In the genomic region with DNA sequence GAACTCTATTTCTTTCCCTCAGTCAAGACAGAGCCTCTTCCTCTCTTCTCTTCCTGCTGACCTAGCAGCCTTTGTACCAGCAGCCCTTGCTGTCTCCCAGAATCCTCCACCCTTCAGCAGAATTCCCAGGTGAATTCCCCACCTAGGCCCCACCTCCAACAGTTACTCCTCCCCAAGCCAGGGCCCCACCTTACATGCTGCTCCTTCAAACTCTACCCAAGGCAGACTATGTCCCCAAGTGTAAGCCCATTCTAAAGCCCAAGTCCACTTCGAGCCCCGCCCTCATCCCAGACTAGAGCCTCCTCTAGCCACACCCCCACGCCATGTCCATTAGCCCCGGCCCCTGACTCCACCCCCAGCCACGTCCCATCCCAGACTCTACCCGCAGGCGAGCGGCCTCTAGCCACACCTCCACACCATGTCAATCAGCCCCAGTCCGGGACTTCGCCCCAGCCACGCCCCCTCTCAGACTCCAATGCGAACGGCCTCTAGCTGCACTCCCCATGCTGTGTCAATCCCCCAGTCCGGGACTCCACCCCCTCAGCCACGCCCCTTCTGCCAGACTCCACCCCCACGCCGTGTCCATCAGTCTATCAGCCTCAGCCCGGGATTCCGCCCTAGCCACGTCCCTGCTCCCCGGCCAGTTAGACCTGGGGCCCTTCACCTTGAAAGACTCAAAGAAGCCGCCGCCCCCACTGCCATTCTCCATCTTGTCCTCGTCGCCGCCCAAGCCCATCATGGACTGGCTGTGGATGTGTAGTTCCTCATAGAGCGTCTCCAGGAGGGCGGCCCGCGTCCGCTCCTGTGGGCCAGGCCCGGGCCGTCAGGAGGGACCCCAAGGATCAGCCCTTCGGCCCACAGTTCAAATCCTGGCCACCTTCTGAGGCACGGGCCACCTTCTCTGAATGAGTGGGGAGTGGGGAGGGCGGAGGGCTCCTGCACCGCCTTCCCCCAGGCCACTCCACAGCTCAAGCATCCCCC, we compare ENCODE assay signal across 9 cellular contexts.
DNase-seq lines count a peak whose midpoint lies in the region; ATAC-seq and TF ChIP-seq lines count a peak whose summit lies in the region.
"Had no signal": no experiment of that assay in that cellular context is flagged by ENCODE, and none has a peak within 500 bp of the region (broad histone marks: within the 10 kb centered on the region; RNA-seq: fewer than 3 reads in every experiment).

No MANE protein-coding gene starts in this region.

- H4K20me1 ChIP-seq in SK-N-SH (ENCODE audit: insufficient read depth), result no peaks in the 10 kb centered on the region

- no peak overlapping the region for H3K27ac ChIP-seq in SK-N-SH (ENCODE audit: low read depth in 2 of 2, low read length in 1 of 2)
- no peak overlapping the region for H3K27ac ChIP-seq in HUES64 (ENCODE audit: low read depth, low read length)
- no peak overlapping the region for H3K27ac ChIP-seq in upper lobe of right lung

- in situ Hi-C loops in ACHN (cut with HindIII; ENCODE audit: low pct_ligation_motif_present, low pct_unique_long_range_greater_than_20kb, low sequenced_read_pairs), result no loop called here

- intact Hi-C loops in upper lobe of right lung (cut with DNase I), result no loop called here

- peak overlapping the region; percentile 72 for H3K4me3 Mint-ChIP-seq in nephron progenitor cell

- no peaks in the 10 kb centered on the region for H3K36me3 Mint-ChIP-seq in nephron progenitor cell (ENCODE audit: low read depth)
- H3K36me3 Mint-ChIP-seq: CD4-positive, CD25-positive, alpha-beta regulatory T cell had no signal

- H3K27me3 Mint-ChIP-seq in nephron progenitor cell (ENCODE audit: low read depth, poor library complexity), result peaks cover 8% of the 10 kb centered on the region

- no peaks in the 10 kb centered on the region for H3K9me3 ChIP-seq in SK-N-SH
- H3K9me3 ChIP-seq in HUES64 (ENCODE audit: insufficient read depth, low read depth, low read length), result no peaks in the 10 kb centered on the region
- no peaks in the 10 kb centered on the region for H3K9me3 ChIP-seq in upper lobe of right lung

- peaks cover 13% of the 10 kb centered on the region for H3K27me3 ChIP-seq in SK-N-SH (ENCODE audit: insufficient read depth)
- H3K27me3 ChIP-seq in HUES64 (ENCODE audit: insufficient read depth, low read length), result no peaks in the 10 kb centered on the region
- no peaks in the 10 kb centered on the region for H3K27me3 ChIP-seq in upper lobe of right lung

- no peak overlapping the region for H3K27ac Mint-ChIP-seq in nephron progenitor cell

- peak; percentile 70 for DNase-seq in SK-N-SH
- DNase-seq in activated CD4-positive, alpha-beta T cell treated with anti-CD3 and anti-CD28 coated beads for 48 hours, result peak; percentile 84
- peak; percentile 59 for DNase-seq in fibroblast of gingiva (ENCODE audit: low read depth)
- DNase-seq in nephron progenitor cell, result peak; percentile 97
- peak; percentile 93 for DNase-seq in upper lobe of right lung
- no peak for DNase-seq in ACHN

- 80% methylated on average over 29 of the region's 37 CpGs for WGBS in SK-N-SH (ENCODE audit: low lambda C conversion rate)
- 33% methylated on average over 37 of the region's 37 CpGs for WGBS in HUES64

- H3K4me3 ChIP-seq in SK-N-SH (ENCODE audit: low read depth in 2 of 2, low read length in 1 of 2) (no peak overlapping the region), HUES64 (ENCODE audit: low read length) (peak overlapping the region; percentile 27; the same call in 1 of the 2 replicates), upper lobe of right lung (no peak overlapping the region)

- no peaks in the 10 kb centered on the region for H3K79me2 ChIP-seq in SK-N-SH (ENCODE audit: insufficient read depth)

- no peaks in the 10 kb centered on the region for H3K9me2 ChIP-seq in SK-N-SH

- no peaks in the 10 kb centered on the region for H3K36me3 ChIP-seq in SK-N-SH (replicated peaks in 1 of 2; ENCODE audit: control insufficient read depth in 1 of 2, insufficient read depth in 2 of 2, low read length in 1 of 2)
- H3K36me3 ChIP-seq in HUES64 (ENCODE audit: insufficient read depth, low read length), result no peaks in the 10 kb centered on the region
- no peaks in the 10 kb centered on the region for H3K36me3 ChIP-seq in upper lobe of right lung

- TF ChIP-seq EP300 in SK-N-SH (IDR thresholded peaks at IDR 0.05; ENCODE audit: borderline replicate concordance in 1 of 2, low read depth in 1 of 2, low read length in 1 of 2), result no peak

- TF ChIP-seq RAD21 in SK-N-SH (IDR thresholded peaks at IDR 0.05; ENCODE audit: low read length), result no peak

- CTCF ChIA-PET in SK-N-SH (lab: Yijun Ruan, JAX), result interaction anchor here (0.5 to 6.0 kb wide), 2 partner anchors 12 to 95 kb away, joined by 3 to 28 read pairs; no protein-coding TSS in a partner anchor

- no peak overlapping the region for H3K9ac ChIP-seq in SK-N-SH
- no peak overlapping the region for H3K9ac ChIP-seq in HUES64 (ENCODE audit: low read depth, low read length)

- no peak overlapping the region for H3K4me2 ChIP-seq in SK-N-SH

- no peaks in the 10 kb centered on the region for H3K9me3 Mint-ChIP-seq in nephron progenitor cell
- H3K9me3 Mint-ChIP-seq: CD4-positive, CD25-positive, alpha-beta regulatory T cell had no signal

- POLR2A ChIA-PET in SK-N-SH (lab: Yijun Ruan, JAX), result no interaction called here

- no peaks in the 10 kb centered on the region for H3F3A ChIP-seq in SK-N-SH (replicated peaks; ENCODE audit: insufficient read depth)

- ATAC-seq in SK-N-SH treated with all-trans-retinoic acid at 6 μM for 48 hours (no peak; the same call in 1 of the 3 replicates), upper lobe of right lung (peak; percentile 90)

- TF ChIP-seq CTCF in SK-N-SH (IDR thresholded peaks at IDR 0.05) (no peak), nephron progenitor cell (IDR thresholded peaks at IDR 0.05) (no peak), upper lobe of right lung (IDR thresholded peaks at IDR 0.05) (no peak)

- no peaks in the 10 kb centered on the region for H3K4me1 ChIP-seq in SK-N-SH (ENCODE audit: control insufficient read depth in 1 of 2, insufficient read depth in 2 of 2, low read depth in 1 of 2, low read length in 1 of 2)
- peaks cover 3% of the 10 kb centered on the region; the same call in 1 of the 2 replicates for H3K4me1 ChIP-seq in HUES64 (ENCODE audit: insufficient read depth, low read length)
- no peaks in the 10 kb centered on the region for H3K4me1 ChIP-seq in upper lobe of right lung

- peaks cover 57% of the 10 kb centered on the region for H3K4me1 Mint-ChIP-seq in nephron progenitor cell

- no peak overlapping the region for H2AFZ ChIP-seq in SK-N-SH (ENCODE audit: low read depth)

TF ChIP-seq in SK-N-SH, 30 proteins besides CTCF, POLR2A, EP300 and RAD21 (continues in another document):
- no peak for TF ChIP-seq CHD2 (IDR thresholded peaks at IDR 0.05; ENCODE audit: low read length, partially characterized antibody)
- TF ChIP-seq MEF2A (IDR thresholded peaks at IDR 0.05; ENCODE audit: borderline replicate concordance, low read depth), result no peak
- no peak for TF ChIP-seq TEAD4 (IDR thresholded peaks at IDR 0.05; ENCODE audit: borderline replicate concordance, insufficient read depth)
- TF ChIP-seq FOXM1 (IDR thresholded peaks at IDR 0.05; ENCODE audit: low read depth), result no peak
- TF ChIP-seq FOXJ3 (CRISPR knock-in tag; IDR thresholded peaks at IDR 0.05), result no peak
- TF ChIP-seq ELF1 (IDR thresholded peaks at IDR 0.05), result no peak

TF ChIP-seq in SK-N-SH treated with all-trans-retinoic acid at 6 μM for 48 hours, 23 proteins besides CTCF, POLR2A, EP300 and RAD21 (continues in another document):
- TF ChIP-seq ZC3H10 (CRISPR knock-in tag; IDR thresholded peaks at IDR 0.05) (no peak), PPARA (CRISPR knock-in tag; IDR thresholded peaks at IDR 0.05; ENCODE audit: borderline replicate concordance) (no peak), ZFP3 (CRISPR knock-in tag; IDR thresholded peaks at IDR 0.05) (no peak), TCF4 (CRISPR knock-in tag; IDR thresholded peaks at IDR 0.05; ENCODE audit: borderline replicate concordance) (no peak), ARNTL (CRISPR knock-in tag; IDR thresholded peaks at IDR 0.05; ENCODE audit: borderline replicate concordance, low read depth) (no peak), BACH2 (CRISPR knock-in tag; IDR thresholded peaks at IDR 0.05; ENCODE audit: borderline replicate concordance) (no peak), ZFP30 (CRISPR knock-in tag; IDR thresholded peaks at IDR 0.05) (no peak), RARB (CRISPR knock-in tag; IDR thresholded peaks at IDR 0.05) (no peak), ZNF70 (CRISPR knock-in tag; IDR thresholded peaks at IDR 0.05) (no peak), OSR1 (CRISPR knock-in tag; IDR thresholded peaks at IDR 0.05) (no peak), TOX (CRISPR knock-in tag; IDR thresholded peaks at IDR 0.05; ENCODE audit: borderline replicate concordance) (no peak)
- TF ChIP-seq, protein P1, sequence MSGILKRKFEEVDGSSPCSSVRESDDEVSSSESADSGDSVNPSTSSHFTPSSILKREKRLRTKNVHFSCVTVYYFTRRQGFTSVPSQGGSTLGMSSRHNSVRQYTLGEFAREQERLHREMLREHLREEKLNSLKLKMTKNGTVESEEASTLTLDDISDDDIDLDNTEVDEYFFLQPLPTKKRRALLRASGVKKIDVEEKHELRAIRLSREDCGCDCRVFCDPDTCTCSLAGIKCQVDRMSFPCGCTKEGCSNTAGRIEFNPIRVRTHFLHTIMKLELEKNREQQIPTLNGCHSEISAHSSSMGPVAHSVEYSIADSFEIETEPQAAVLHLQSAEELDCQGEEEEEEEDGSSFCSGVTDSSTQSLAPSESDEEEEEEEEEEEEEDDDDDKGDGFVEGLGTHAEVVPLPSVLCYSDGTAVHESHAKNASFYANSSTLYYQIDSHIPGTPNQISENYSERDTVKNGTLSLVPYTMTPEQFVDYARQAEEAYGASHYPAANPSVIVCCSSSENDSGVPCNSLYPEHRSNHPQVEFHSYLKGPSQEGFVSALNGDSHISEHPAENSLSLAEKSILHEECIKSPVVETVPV (CRISPR knock-in tag; IDR thresholded peaks at IDR 0.05), result no peak
